Comparison of ENCODE assay signal across 8 cellular contexts in genomic region chr1:229625893-229626831, GRCh38. TPM values are rescaled to one million over a fixed set of nuclear protein-coding genes. Genes with fewer than 3 reads are reported as not detected.
DNase-seq lines count a peak whose midpoint lies in the region.

TAF5L (minus strand) TSS chr1:229626122; CDS start chr1:229614482, 11,640 bp downstream.
URB2 (plus strand) TSS chr1:229626247; CDS start chr1:229627634, 1,387 bp downstream.

- peak within 1 kb of the TSS; percentile 98 for H3K27ac Mint-ChIP-seq in activated naive CD4-positive, alpha-beta T cell treated with anti-CD3 and anti-CD28 coated beads, Interleukin-2, amount 10 ng/mL, durations not matched to agents 7 days and 5 days

- peak; percentile 82 for DNase-seq in H4 (ENCODE audit: low spot score)
- DNase-seq in M059J (ENCODE audit: low read depth): peak; percentile 87
- no peak for DNase-seq in SK-N-MC (ENCODE audit: low read depth, low spot score)
- DNase-seq in activated naive CD4-positive, alpha-beta T cell treated with anti-CD3 and anti-CD28 coated beads, Interleukin-2, amount 10 ng/mL, durations not matched to agents 7 days and 5 days: peak; percentile 89
- DNase-seq in globus pallidus (ENCODE audit: low spot score): peak; percentile 89
- peak in 55 of 56 donors; percentile 38 to 92 (median 84) for DNase-seq in nucleus accumbens (lab: John Stamatoyannopoulos, UW)
- peak; percentile 90 for DNase-seq in superior temporal gyrus (ENCODE audit: extremely low spot score)

- no peaks in the 10 kb centered on the region for H3K27me3 Mint-ChIP-seq in activated naive CD4-positive, alpha-beta T cell treated with anti-CD3 and anti-CD28 coated beads, Interleukin-2, amount 10 ng/mL, durations not matched to agents 7 days and 5 days

- H3K27ac ChIP-seq in SK-N-MC: peak within 1 kb of the TSS; percentile 67; the same call in 1 of the 2 replicates

- peaks cover 55% of the 10 kb centered on the region for H3K4me1 Mint-ChIP-seq in activated naive CD4-positive, alpha-beta T cell treated with anti-CD3 and anti-CD28 coated beads, Interleukin-2, amount 10 ng/mL, durations not matched to agents 7 days and 5 days

- peaks cover 28% of the 10 kb centered on the region for H3K36me3 Mint-ChIP-seq in activated naive CD4-positive, alpha-beta T cell treated with anti-CD3 and anti-CD28 coated beads, Interleukin-2, amount 10 ng/mL, durations not matched to agents 7 days and 5 days

- H3K9ac ChIP-seq in ES-I3 (ENCODE audit: low read depth, low read length) (peak within 1 kb of the TSS; percentile 98), SK-N-MC (ENCODE audit: insufficient read length) (peak within 1 kb of the TSS; percentile 90)

- peak within 1 kb of the TSS; percentile 99 for H3K4me3 Mint-ChIP-seq in activated naive CD4-positive, alpha-beta T cell treated with anti-CD3 and anti-CD28 coated beads, Interleukin-2, amount 10 ng/mL, durations not matched to agents 7 days and 5 days

- CTCF ChIA-PET in activated naive CD4-positive, alpha-beta T cell treated with anti-CD3 and anti-CD28 coated beads, Interleukin-2, amount 10 ng/mL, durations not matched to agents 7 days and 5 days (lab: Charles Lee): interaction anchor here (1.4 kb wide), 1 partner anchor 67 kb away, joined by 5 read pairs; the partner anchor contains the start of gene ABCB10

- H3K36me3 ChIP-seq in ES-I3 (ENCODE audit: insufficient read depth, low read length) (0 out of 2 replicates have a peak, but pooled peaks cover 6% of the 10 kb centered on the region), SK-N-MC (ENCODE audit: insufficient read depth, low read length) (peaks cover 25% of the 10 kb centered on the region)

- no peaks in the 10 kb centered on the region for H3K9me3 Mint-ChIP-seq in activated naive CD4-positive, alpha-beta T cell treated with anti-CD3 and anti-CD28 coated beads, Interleukin-2, amount 10 ng/mL, durations not matched to agents 7 days and 5 days

- peak within 1 kb of the TSS; percentile 94 for H3K4me3 ChIP-seq in SK-N-MC

- H3K4me1 ChIP-seq in ES-I3 (ENCODE audit: insufficient read depth, low read length): peaks cover 13% of the 10 kb centered on the region; the same call in 1 of the 2 replicates

- no peaks in the 10 kb centered on the region for H3K9me3 ChIP-seq in ES-I3 (ENCODE audit: control insufficient read depth, insufficient read depth, low read length)
- H3K9me3 ChIP-seq in SK-N-MC (ENCODE audit: low read depth, low read length): no peaks in the 10 kb centered on the region

RNA-seq across cellular contexts. Expression of gene TAF5L, which starts in this region (rescaled TPM):
- 10.7 and 13.9 TPM in 2 replicates for total RNA-seq in H4 (2014; rRNA removed; shearing (Covaris generic))
- total RNA-seq in M059J (2014; rRNA removed; shearing (Covaris generic)): 22.7 and 23.6 TPM in 2 replicates

RNA-seq across cellular contexts. Expression of gene URB2, which starts in this region (rescaled TPM):
- total RNA-seq in H4 (2014; rRNA removed; shearing (Covaris generic)): 7.0 and 7.9 TPM in 2 replicates
- total RNA-seq in M059J (2014; rRNA removed; shearing (Covaris generic)): 6.4 and 11.1 TPM in 2 replicates
